In genomic region chr3:35296533-35296932, GRCh38 we compare ENCODE assay signal across 16 cellular contexts.
DNase-seq lines count a peak whose midpoint lies in the region; ATAC-seq and TF ChIP-seq lines count a peak whose summit lies in the region.
"Had no signal": no experiment of that assay in that cellular context is flagged by ENCODE, and none has a peak within 500 bp of the region (broad histone marks: within the 10 kb centered on the region; RNA-seq: fewer than 3 reads in every experiment).

No MANE protein-coding gene starts in this region.

- no peaks in the 10 kb centered on the region for H3K9me3 ChIP-seq in OCI-LY1 (ENCODE audit: low read length)
- H3K9me3 ChIP-seq: tibial artery had no signal

- H3K27me3 ChIP-seq in OCI-LY1 (ENCODE audit: insufficient read depth, low read length) = no peaks in the 10 kb centered on the region
- H3K27me3 ChIP-seq: tibial artery had no signal

- no peaks in the 10 kb centered on the region for H4K20me1 ChIP-seq in OCI-LY1 (ENCODE audit: insufficient read depth, low read length)

- H3K27ac ChIP-seq in OCI-LY1 (ENCODE audit: low read depth, low read length, poor library complexity, severe bottlenecking) = peak overlapping the region; percentile 88
- H3K27ac ChIP-seq: KMS-11, tibial artery had no signal

- no peaks in the 10 kb centered on the region for H3K36me3 ChIP-seq in OCI-LY1 (ENCODE audit: insufficient read depth, low read length)
- H3K36me3 ChIP-seq: tibial artery had no signal

- peaks cover 46% of the 10 kb centered on the region for H3K4me1 ChIP-seq in OCI-LY1 (ENCODE audit: insufficient read depth, low read length, severe bottlenecking)
- H3K4me1 ChIP-seq: tibial artery had no signal

- H3K9ac ChIP-seq in OCI-LY1 (ENCODE audit: low read length) = no peak overlapping the region
- H3K9ac ChIP-seq: KMS-11 had no signal

- no peaks in the 10 kb centered on the region for H3K9me2 ChIP-seq in OCI-LY1 (ENCODE audit: low read depth, low read length)

- peak overlapping the region; percentile 32 for H3K4me2 ChIP-seq in OCI-LY1 (ENCODE audit: low read length)
- H3K4me2 ChIP-seq: KMS-11 had no signal

- no peaks in the 10 kb centered on the region for H3K79me2 ChIP-seq in OCI-LY1 (ENCODE audit: insufficient read depth, low read length)

- H3F3A ChIP-seq in OCI-LY1 (ENCODE audit: insufficient read depth, low read length) = no peaks in the 10 kb centered on the region

- ATAC-seq in HG02798 (IDR thresholded peaks at IDR 0.05; ENCODE audit: poor library complexity, unreplicated experiment) = peak; percentile 64

- DNase-seq in NCI-H2171 treated with DMSO at 0.1 percent for 48 hours (lab: John Stamatoyannopoulos, UW) (peak; percentile 3), NCI-H2171 (lab: John Stamatoyannopoulos, UW) (no peak), choroid plexus epithelial cell (ENCODE audit: low read depth) (peak; percentile 25), NCI-H2196 (lab: John Stamatoyannopoulos, UW; ENCODE audit: unreplicated experiment) (no peak), COLO668 (lab: John Stamatoyannopoulos, UW; ENCODE audit: unreplicated experiment) (no peak), NCI-H1105 treated with DMSO at 0.1 percent for 48 hours (lab: John Stamatoyannopoulos, UW) (no peak)
- DNase-seq: activated CD8-positive, alpha-beta memory T cell treated with anti-CD3 and anti-CD28 coated beads, Interleukin-2, amount 50 U/mL, for 48 hours; HFFc6; NCI-H187 treated with DMSO at 0.1 percent for 48 hours; NCI-H774; nucleus accumbens; SHP77; tibial artery had no signal

- no peak overlapping the region for H3K4me3 ChIP-seq in OCI-LY1 (ENCODE audit: low read depth, low read length, poor library complexity, severe bottlenecking)
- no peak overlapping the region for H3K4me3 ChIP-seq in choroid plexus epithelial cell (ENCODE audit: low read depth, low read length)
- H3K4me3 ChIP-seq: tibial artery had no signal

- peak overlapping the region; percentile 32; the same call in 1 of the 2 replicates for H2AFZ ChIP-seq in OCI-LY1 (ENCODE audit: low read length)

- no peak for TF ChIP-seq CTCF in OCI-LY1 (IDR thresholded peaks at IDR 0.05; ENCODE audit: low read length)
- no peak for TF ChIP-seq CTCF in choroid plexus epithelial cell (conservative IDR thresholded peaks at IDR 0.05; ENCODE audit: low read depth, low read length)

Comparison
In these comparisons a context has a peak if more than half of its experiments do, and no peak if none do; other contexts are left out.
1. DNase-seq: peak in NCI-H2171 treated with DMSO at 0.1 percent for 48 hours (single experiment) and choroid plexus epithelial cell (single experiment); none in NCI-H2171 (single experiment), NCI-H2196 (single experiment), COLO668 (single experiment) and NCI-H1105 treated with DMSO at 0.1 percent for 48 hours (single experiment).